8 cellular contexts compared by ENCODE assay signal in genomic region chr7:6729492-6730342, GRCh38. TPM values are rescaled to one million over a fixed set of nuclear protein-coding genes. Genes with fewer than 3 reads are reported as not detected.
DNase-seq lines count a peak whose midpoint lies in the region; ATAC-seq, FAIRE-seq and TF ChIP-seq lines count a peak whose summit lies in the region.

No MANE protein-coding gene starts in this region.

- peak; percentile 90 for ATAC-seq in GM21723 (IDR thresholded peaks at IDR 0.05; ENCODE audit: unreplicated experiment)
- ATAC-seq in naive thymus-derived CD8-positive, alpha-beta T cell = peak; percentile 93 to 97
- peak; percentile 95 to 96 for ATAC-seq in stimulated activated naive B cell treated with anti-CD40 and anti-IgM and Interleukin-4, amounts not matched to agents 10 μg/mL and 1 μg/mL and 100 μg/mL, for 72 hours (replicated peaks)

- peak overlapping the region; percentile 87 to 95 (median 92) for H3K4me3 Mint-ChIP-seq in naive thymus-derived CD8-positive, alpha-beta T cell
- H3K4me3 Mint-ChIP-seq in stimulated activated naive B cell treated with anti-CD40 and anti-IgM and Interleukin-4, amounts not matched to agents 10 μg/mL and 1 μg/mL and 100 μg/mL, for 72 hours = peak overlapping the region; percentile 90 to 96

- H3K27me3 Mint-ChIP-seq in naive thymus-derived CD8-positive, alpha-beta T cell = no peaks in the 10 kb centered on the region
- no peaks in the 10 kb centered on the region for H3K27me3 Mint-ChIP-seq in stimulated activated naive B cell treated with anti-CD40 and anti-IgM and Interleukin-4, amounts not matched to agents 10 μg/mL and 1 μg/mL and 100 μg/mL, for 72 hours

- H3K4me1 Mint-ChIP-seq in naive thymus-derived CD8-positive, alpha-beta T cell = peaks cover 13 to 41% (median 32%) of the 10 kb centered on the region in 4 donors
- peaks cover 9 to 48% of the 10 kb centered on the region in 2 donors for H3K4me1 Mint-ChIP-seq in stimulated activated naive B cell treated with anti-CD40 and anti-IgM and Interleukin-4, amounts not matched to agents 10 μg/mL and 1 μg/mL and 100 μg/mL, for 72 hours

- peak overlapping the region; percentile 85 to 95 (median 92) for H3K27ac Mint-ChIP-seq in naive thymus-derived CD8-positive, alpha-beta T cell
- H3K27ac Mint-ChIP-seq in stimulated activated naive B cell treated with anti-CD40 and anti-IgM and Interleukin-4, amounts not matched to agents 10 μg/mL and 1 μg/mL and 100 μg/mL, for 72 hours = peak overlapping the region; percentile 88

- DNase-seq in DMS79 (lab: John Stamatoyannopoulos, UW) = peak; percentile 88
- peak; percentile 93 for DNase-seq in KBM-7
- peak; percentile 85 for DNase-seq in RCC 7860 (ENCODE audit: low spot score)
- DNase-seq in activated T-helper 1 cell treated with anti-CD3 and anti-CD28 coated beads, Interleukin-2, amount 50 U/mL, for 16 hours (ENCODE audit: low read depth in 1 of 2, low spot score in 1 of 2) = peak; percentile 63 to 66
- peak; percentile 87 for DNase-seq in fibroblast of mammary gland (ENCODE audit: low read depth)
- peak; percentile 63 to 91 (median 78) for DNase-seq in naive thymus-derived CD8-positive, alpha-beta T cell
- DNase-seq in stimulated activated naive B cell treated with anti-CD40 and anti-IgM and Interleukin-4, amounts not matched to agents 10 μg/mL and 1 μg/mL and 100 μg/mL, for 72 hours = peak; percentile 87

- peaks cover 0 to 29% (median 12%) of the 10 kb centered on the region in 3 donors for H3K36me3 Mint-ChIP-seq in naive thymus-derived CD8-positive, alpha-beta T cell
- H3K36me3 Mint-ChIP-seq in stimulated activated naive B cell treated with anti-CD40 and anti-IgM and Interleukin-4, amounts not matched to agents 10 μg/mL and 1 μg/mL and 100 μg/mL, for 72 hours = peaks cover 16 to 21% of the 10 kb centered on the region in 2 donors

- POLR2A ChIA-PET in naive thymus-derived CD8-positive, alpha-beta T cell (lab: Charles Lee) = interaction anchor here (1.4 kb wide), 1 partner anchor 22 kb away, joined by 3 read pairs; the partner anchor contains the start of gene ZNF12

- TF ChIP-seq CTCF in fibroblast of mammary gland (conservative IDR thresholded peaks at IDR 0.05; ENCODE audit: control insufficient read depth, insufficient read depth, low read depth, low read length) = no peak

- in situ Hi-C loops in KBM-7 (cut with MboI; ENCODE audit: low pct_unique_long_range_greater_than_20kb, low sequenced_read_pairs) = no loop called here

- peak overlapping the region; percentile 71 for H3K4me3 ChIP-seq in fibroblast of mammary gland (ENCODE audit: control insufficient read depth, low read depth, low read length)

- H3K9me3 Mint-ChIP-seq in naive thymus-derived CD8-positive, alpha-beta T cell = peaks cover 0 to 2% (median 0%) of the 10 kb centered on the region in 9 donors
- H3K9me3 Mint-ChIP-seq in stimulated activated naive B cell treated with anti-CD40 and anti-IgM and Interleukin-4, amounts not matched to agents 10 μg/mL and 1 μg/mL and 100 μg/mL, for 72 hours = peaks cover 0 to 2% of the 10 kb centered on the region in 2 donors

- peak; percentile 2 for FAIRE-seq in RCC 7860 (lab: Jason Lieb, UNC)

RNA-seq across cellular contexts. Expression of gene ZNF12, which starts 23.0 kb away (rescaled TPM):
- total RNA-seq in naive thymus-derived CD8-positive, alpha-beta T cell = 10 to 100 TPM; 45.5 to 49.7 TPM
- 10 to 100 TPM; 19.9 to 23.0 (median 21.5) TPM for polyA plus RNA-seq in naive thymus-derived CD8-positive, alpha-beta T cell

RNA-seq across cellular contexts. Expression of gene RSPH10B2, which starts 24.2 kb away (rescaled TPM):
- 1 to 10 TPM in 1 of 2 experiments, under 1 TPM in 1; 0.68 to 1.5 TPM for total RNA-seq in naive thymus-derived CD8-positive, alpha-beta T cell
- not detected for polyA plus RNA-seq in naive thymus-derived CD8-positive, alpha-beta T cell

Comparison
In these comparisons a context has a peak if more than half of its experiments do, and no peak if none do; other contexts are left out.
1. Peak in every context shown above with its lines: DNase-seq, ATAC-seq and H3K4me3 ChIP-seq.